In the genomic region with DNA sequence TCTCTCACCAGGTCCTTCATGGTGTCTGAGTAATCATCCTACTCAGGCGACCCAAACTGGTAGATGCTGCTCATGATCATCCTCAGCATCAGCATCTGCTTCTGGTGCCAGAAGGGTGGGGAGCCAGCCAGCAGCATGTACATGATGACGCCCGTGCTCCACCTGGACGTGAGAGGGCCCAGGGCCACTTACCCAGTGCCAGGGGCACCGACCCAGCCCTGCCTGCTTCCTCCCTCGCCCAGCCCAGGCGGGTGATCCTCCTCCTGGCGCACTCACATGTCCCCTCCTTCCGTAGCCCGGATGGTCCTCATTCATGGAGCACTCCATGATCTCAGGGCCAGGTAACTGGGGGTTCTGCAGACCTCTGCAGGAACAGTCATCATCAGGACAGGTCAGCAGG, we compare ENCODE assay signal across 6 cellular contexts.
"Had no signal": no experiment of that assay in that cellular context is flagged by ENCODE, and none has a peak within 500 bp of the region (broad histone marks: within the 10 kb centered on the region; RNA-seq: fewer than 3 reads in every experiment).

No MANE protein-coding gene starts in this region.

- ATAC-seq: GM23338, HCT116, HepG2 had no signal

- H3K27ac Mint-ChIP-seq: GM23338, HFFc6, IgD-negative memory B cell had no signal

- DNase-seq: HFFc6, KBM-7 had no signal

- H3K27me3 Mint-ChIP-seq: IgD-negative memory B cell had no signal

- H3K4me3 Mint-ChIP-seq: GM23338, HFFc6, IgD-negative memory B cell had no signal

- H3K4me1 Mint-ChIP-seq: GM23338, IgD-negative memory B cell had no signal

- H3K36me3 Mint-ChIP-seq: IgD-negative memory B cell had no signal
